5 cellular contexts compared by ENCODE assay signal in genomic region chr2:89960570-89960969, GRCh38.
A peak's percentile ranks its signal among the peaks of the same experiment; 100 is the strongest.
DNase-seq lines count a peak whose midpoint lies in the region; ATAC-seq, FAIRE-seq and TF ChIP-seq lines count a peak whose summit lies in the region.
"Not testable (repeated sequence)": the region's sequence is repeated elsewhere in the genome, so short reads cannot be mapped to it uniquely, and the experiment has no call there.

No MANE protein-coding gene starts in this region.

- not testable (repeated sequence) for H3K4me3 ChIP-seq in bronchial epithelial cell (ENCODE audit: low read depth, low read length)

- H3K9me3 Mint-ChIP-seq in stimulated activated naive B cell treated with anti-CD40 and anti-IgM and Interleukin-4, amounts not matched to agents 10 μg/mL and 1 μg/mL and 100 μg/mL, for 72 hours, result not testable (repeated sequence)

- peak; percentile 51 to 56 for ATAC-seq in stimulated activated naive B cell treated with anti-CD40 and anti-IgM and Interleukin-4, amounts not matched to agents 10 μg/mL and 1 μg/mL and 100 μg/mL, for 72 hours (replicated peaks)

- not testable (repeated sequence) for H3K4me1 Mint-ChIP-seq in stimulated activated naive B cell treated with anti-CD40 and anti-IgM and Interleukin-4, amounts not matched to agents 10 μg/mL and 1 μg/mL and 100 μg/mL, for 72 hours

- H3K27ac Mint-ChIP-seq in stimulated activated naive B cell treated with anti-CD40 and anti-IgM and Interleukin-4, amounts not matched to agents 10 μg/mL and 1 μg/mL and 100 μg/mL, for 72 hours, result not testable (repeated sequence)

- not testable (repeated sequence) for DNase-seq in GM12892 (ENCODE audit: insufficient read length); HTR-8/SVneo (ENCODE audit: insufficient read length, low spot score); bronchial epithelial cell (ENCODE audit: low read depth); stimulated activated naive B cell treated with anti-CD40 and anti-IgM and Interleukin-4, amounts not matched to agents 10 μg/mL and 1 μg/mL and 100 μg/mL, for 72 hours; urothelium cell line (ENCODE audit: low spot score)

- not testable (repeated sequence) for H3K36me3 ChIP-seq in bronchial epithelial cell (ENCODE audit: control insufficient read depth, insufficient read depth, low read length)

- H3K27me3 Mint-ChIP-seq in stimulated activated naive B cell treated with anti-CD40 and anti-IgM and Interleukin-4, amounts not matched to agents 10 μg/mL and 1 μg/mL and 100 μg/mL, for 72 hours, result not testable (repeated sequence)

- peak; percentile 24 for FAIRE-seq in GM12892 (lab: Jason Lieb, UNC)
- peak; percentile 13 for FAIRE-seq in HTR-8/SVneo (lab: Jason Lieb, UNC)
- peak; percentile 92 for FAIRE-seq in bronchial epithelial cell (lab: Jason Lieb, UNC)
- peak; percentile 37 for FAIRE-seq in urothelium cell line (lab: Jason Lieb, UNC)

- not testable (repeated sequence) for H3K36me3 Mint-ChIP-seq in stimulated activated naive B cell treated with anti-CD40 and anti-IgM and Interleukin-4, amounts not matched to agents 10 μg/mL and 1 μg/mL and 100 μg/mL, for 72 hours

- not testable (repeated sequence) for TF ChIP-seq CTCF in bronchial epithelial cell (IDR thresholded peaks at IDR 0.05; ENCODE audit: insufficient read depth, low read length, severe bottlenecking)

- H3K27me3 ChIP-seq in bronchial epithelial cell (ENCODE audit: control insufficient read depth, insufficient read depth, low read length), result not testable (repeated sequence)

- TF ChIP-seq POLR2A in GM12892 (IDR thresholded peaks at IDR 0.05; ENCODE audit: low read depth, low read length), result not testable (repeated sequence)

- H3K4me3 Mint-ChIP-seq in stimulated activated naive B cell treated with anti-CD40 and anti-IgM and Interleukin-4, amounts not matched to agents 10 μg/mL and 1 μg/mL and 100 μg/mL, for 72 hours, result not testable (repeated sequence)
